In the genomic region with DNA sequence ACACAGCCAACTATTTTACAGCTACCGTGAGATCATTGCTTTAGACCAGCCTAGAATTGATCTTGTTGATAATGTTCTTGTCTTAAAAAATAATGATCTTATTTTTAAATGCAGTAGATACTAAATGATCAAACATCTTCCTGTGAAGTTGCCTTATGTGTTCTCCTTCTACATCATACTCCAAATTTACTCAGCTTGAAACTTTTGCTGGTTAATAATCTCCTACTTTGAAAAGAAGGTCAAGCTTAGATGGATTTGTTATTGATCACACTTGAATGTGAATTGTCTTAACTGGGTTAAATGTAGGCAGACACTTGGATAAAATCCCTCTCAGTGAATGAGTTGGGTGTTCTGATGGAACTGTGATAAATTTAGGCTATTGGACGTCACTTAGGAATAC, we compare ENCODE assay signal across 23 cellular contexts.
"Had no signal": no experiment of that assay in that cellular context is flagged by ENCODE, and none has a peak within 500 bp of the region (broad histone marks: within the 10 kb centered on the region; RNA-seq: fewer than 3 reads in every experiment).

No MANE protein-coding gene starts in this region.

- H3K36me3 Mint-ChIP-seq: memory B cell had no signal

- DNase-seq: colonic mucosa; cortex of kidney; effector CD8-positive, alpha-beta T cell; effector memory CD8-positive, alpha-beta T cell; endodermal cell; erythroblast; esophagus squamous epithelium; foreskin fibroblast; foreskin melanocyte; gastrocnemius medialis; head of caudate nucleus; heart right ventricle; hippocampal formation; left cardiac atrium; left lung; left ventricle myocardium superior; lower lobe of right lung; mesendoderm; midbrain had no signal

- H3K4me1 ChIP-seq: colonic mucosa, esophagus squamous epithelium, gastrocnemius medialis, left lung, lower lobe of right lung had no signal

- H3K27me3 ChIP-seq: colonic mucosa, esophagus squamous epithelium, gastrocnemius medialis, left lung had no signal

- H3K9me3 Mint-ChIP-seq: dendritic cell treated with granulocyte-macrophage colony-stimulating factor and Interleukin-4, amounts not matched to agents 40 ng/mL and 50 ng/mL, for 4 days; effector memory CD8-positive, alpha-beta T cell; endodermal cell; memory B cell had no signal

- H3K36me3 ChIP-seq: colonic mucosa, esophagus squamous epithelium, gastrocnemius medialis, heart right ventricle, left lung, lower lobe of right lung had no signal

- H3K27ac ChIP-seq: colonic mucosa, epithelial cell of prostate, esophagus squamous epithelium, gastrocnemius medialis, heart right ventricle, left lung, lower lobe of right lung had no signal

- H3K9me3 ChIP-seq: colonic mucosa, esophagus squamous epithelium, gastrocnemius medialis, heart right ventricle, left lung, lower lobe of right lung had no signal

- H3K27ac Mint-ChIP-seq: dendritic cell treated with granulocyte-macrophage colony-stimulating factor and Interleukin-4, amounts not matched to agents 40 ng/mL and 50 ng/mL, for 4 days; effector memory CD8-positive, alpha-beta T cell; endodermal cell; memory B cell had no signal

- H3K4me3 Mint-ChIP-seq: dendritic cell treated with granulocyte-macrophage colony-stimulating factor and Interleukin-4, amounts not matched to agents 40 ng/mL and 50 ng/mL, for 4 days; effector memory CD8-positive, alpha-beta T cell; endodermal cell; memory B cell had no signal

- ATAC-seq: effector memory CD8-positive, alpha-beta T cell; esophagus mucosa; gastrocnemius medialis; heart right ventricle; left cardiac atrium; left lung; left ventricle myocardium superior; lower lobe of right lung had no signal

- H3K4me3 ChIP-seq: colonic mucosa, esophagus squamous epithelium, gastrocnemius medialis, heart right ventricle, left lung, lower lobe of right lung had no signal

- H3K4me1 Mint-ChIP-seq: memory B cell had no signal
